Comparison of ENCODE assay signal across 19 cellular contexts in genomic region chr1:7477593-7477992, GRCh38.
DNase-seq lines count a peak whose midpoint lies in the region; ATAC-seq, FAIRE-seq and TF ChIP-seq lines count a peak whose summit lies in the region.
"Had no signal": no experiment of that assay in that cellular context is flagged by ENCODE, and none has a peak within 500 bp of the region (broad histone marks: within the 10 kb centered on the region; RNA-seq: fewer than 3 reads in every experiment).

No MANE protein-coding gene starts in this region.

- H3K4me1 ChIP-seq in IMR-90 (ENCODE audit: control insufficient read depth, insufficient read depth, low read length), result peaks cover 20% of the 10 kb centered on the region
- peaks cover 40% of the 10 kb centered on the region for H3K4me1 ChIP-seq in lower lobe of right lung
- H3K4me1 ChIP-seq in stomach, result peaks cover 0 to 21% (median 6%) of the 10 kb centered on the region in 4 donors

- H3K56ac ChIP-seq in IMR-90 (ENCODE audit: extremely low read depth, insufficient read depth, low read length), result no peak overlapping the region

- CTCF ChIA-PET in IMR-90 (lab: Yijun Ruan, JAX), result no interaction called here

- H3K18ac ChIP-seq in IMR-90 (ENCODE audit: low read depth, low read length), result peak overlapping the region; percentile 94

- TF ChIP-seq CTCF in IMR-90 (conservative IDR thresholded peaks at IDR 0.05; ENCODE audit: low read depth, low read length) (no peak), lower lobe of right lung (IDR thresholded peaks at IDR 0.05) (no peak), stomach (IDR thresholded peaks at IDR 0.05) (no peak), coronary artery (IDR thresholded peaks at IDR 0.05) (no peak)

- BruUV-seq in IMR-90 (replicated peaks; lab: Mats Ljungman, UMichigan), result no TSS peak

- H3K4me3 ChIP-seq in IMR-90 (ENCODE audit: insufficient read depth, low read depth, low read length) (no peak overlapping the region), lower lobe of right lung (no peak overlapping the region), stomach (no peak overlapping the region), coronary artery (no peak overlapping the region)
- H3K4me3 ChIP-seq: GM12878, GM23338 had no signal

- H2AFZ ChIP-seq in IMR-90 (replicated peaks; ENCODE audit: low read length, poor library complexity), result no peak overlapping the region
- H2AFZ ChIP-seq: GM23338 had no signal

- no peak overlapping the region for H3K9ac ChIP-seq in IMR-90 (ENCODE audit: low read depth, low read length)

- H3K27me3 ChIP-seq in IMR-90 (ENCODE audit: control insufficient read depth, insufficient read depth, low read length) (no peaks in the 10 kb centered on the region), lower lobe of right lung (ENCODE audit: low read depth) (no peaks in the 10 kb centered on the region), stomach (no peaks in the 10 kb centered on the region)

- no peak overlapping the region for H2BK5ac ChIP-seq in IMR-90 (ENCODE audit: low read depth, low read length, poor library complexity, severe bottlenecking)

- ATAC-seq in IMR-90 (ENCODE audit: low read depth) (no peak), lower lobe of right lung (no peak), HG03457 (IDR thresholded peaks at IDR 0.05; ENCODE audit: unreplicated experiment) (no peak)
- ATAC-seq: GM12878, GM23338, HCT116, Panc1 had no signal

- no peak overlapping the region for H3K23ac ChIP-seq in IMR-90 (ENCODE audit: low read depth, low read length)

- no peak for FAIRE-seq in HTR-8/SVneo (lab: Jason Lieb, UNC)
- FAIRE-seq: GM12878 had no signal

- peak overlapping the region; percentile 79; the same call in 1 of the 2 replicates for H2BK120ac ChIP-seq in IMR-90 (ENCODE audit: low read depth, low read length)

- H4K91ac ChIP-seq in IMR-90 (ENCODE audit: insufficient read depth, low read depth, low read length), result peak overlapping the region; percentile 93; the same call in 1 of the 2 replicates

- TF ChIP-seq RAD21 in IMR-90 (IDR thresholded peaks at IDR 0.05; ENCODE audit: low read length), result no peak

- no peak for DNase-seq in IMR-90
- DNase-seq in lower lobe of right lung, result no peak
- DNase-seq in stomach, result no peak
- no peak for DNase-seq in coronary artery (ENCODE audit: low spot score)
- DNase-seq in HTR-8/SVneo (ENCODE audit: insufficient read length, low spot score), result no peak
- no peak for DNase-seq in NCI-H2029 (lab: John Stamatoyannopoulos, UW)
- DNase-seq: DMS 273 treated with DMSO at 0.1 percent for 48 hours, GDM1, KBM-7, MV-4-11, NCI-H2029 treated with DMSO at 0.1 percent for 48 hours, NCI-H774, SHP77 treated with DMSO at 0.1 percent for 48 hours had no signal

- H3K9me1 ChIP-seq in IMR-90 (ENCODE audit: insufficient read depth, low read length), result peaks cover 13% of the 10 kb centered on the region; the same call in 1 of the 2 replicates

- H3K27ac ChIP-seq in IMR-90 (ENCODE audit: insufficient read depth, low read length), result peak overlapping the region; percentile 93
- peak overlapping the region; percentile 58 for H3K27ac ChIP-seq in angular gyrus (ENCODE audit: low read depth, low read length)
- H3K27ac ChIP-seq in lower lobe of right lung, result peak overlapping the region; percentile 60
- H3K27ac ChIP-seq in stomach, result peak overlapping the region in 4 of 5 donors; percentile 62 to 78 (median 66)
- H3K27ac ChIP-seq in coronary artery, result no peak overlapping the region

- in situ Hi-C loops in IMR-90 (cut with MboI; ENCODE audit: low sequenced_read_pairs), result no loop called here

- TF ChIP-seq POLR2A in IMR-90 (IDR thresholded peaks at IDR 0.05; ENCODE audit: low read depth, low read length) (no peak), stomach (IDR thresholded peaks at IDR 0.05) (no peak)

- WGBS in IMR-90 (ENCODE audit: extremely low coverage in 2 of 2, insufficient read length in 1 of 2), 2 experiments, result 89% methylated on average over 3 of the region's 12 CpGs; no CpG with 5 or more reads in 1 of the 2 experiments
- 76 to 88% (median 79%) methylated on average over 12 of the region's 12 CpGs for WGBS in stomach, 5 donors

- H3K9me3 ChIP-seq in IMR-90 (ENCODE audit: control insufficient read depth, insufficient read depth, low read length), result no peaks in the 10 kb centered on the region
- H3K9me3 ChIP-seq in lower lobe of right lung, result no peaks in the 10 kb centered on the region
- no peaks in the 10 kb centered on the region for H3K9me3 ChIP-seq in stomach

- 0 out of 3 replicates have a peak overlapping the region, but pooled peaks have one; percentile 61 for H2BK15ac ChIP-seq in IMR-90 (ENCODE audit: low read depth, low read length)

- POLR2A ChIA-PET in IMR-90 (lab: Charles Lee; ENCODE audit: unreplicated experiment), result no interaction called here

- intact Hi-C loops in IMR-90 (cut with micrococcal nuclease) (loop anchor here (10.0 kb wide), 2 partner anchors 183 to 683 kb away; no protein-coding TSS in a partner anchor), lower lobe of right lung (cut with DNase I) (no loop called here), stomach (cut with DNase I; ENCODE audit: low total_unique reads) (no loop called here)

- no peak overlapping the region for H2AK9ac ChIP-seq in IMR-90 (replicated peaks; ENCODE audit: low read depth, low read length, poor library complexity)

- peak overlapping the region; percentile 72; the same call in 1 of the 2 replicates for H4K5ac ChIP-seq in IMR-90 (ENCODE audit: low read depth, low read length)

- H3K4ac ChIP-seq in IMR-90 (ENCODE audit: low read depth, low read length), result peak overlapping the region; percentile 84

- peak overlapping the region; percentile 36 to 64 for H4K8ac ChIP-seq in IMR-90 (ENCODE audit: low read depth in 2 of 2, low read length in 2 of 2)

- dilution Hi-C loops in IMR-90 (cut with HindIII; ENCODE audit: low sequenced_read_pairs, unreplicated experiment), result no loop called here

- no peaks in the 10 kb centered on the region for H3K36me3 ChIP-seq in IMR-90 (ENCODE audit: control insufficient read depth, insufficient read depth, low read length)
- H3K36me3 ChIP-seq in lower lobe of right lung, result no peaks in the 10 kb centered on the region
- H3K36me3 ChIP-seq in stomach, result no peaks in the 10 kb centered on the region

- no peak for TF ChIP-seq EP300 in stomach (IDR thresholded peaks at IDR 0.05)

- H3K4me2 ChIP-seq in IMR-90 (ENCODE audit: low read depth, low read length), result no peak overlapping the region
- H3K4me2 ChIP-seq: GM23338 had no signal

- H2BK20ac ChIP-seq in IMR-90 (ENCODE audit: low read depth, low read length), result peak overlapping the region; percentile 40; the same call in 1 of the 2 replicates

- H3K14ac ChIP-seq in IMR-90 (replicated peaks; ENCODE audit: low read depth, low read length), result no peak overlapping the region

- H3K79me1 ChIP-seq in IMR-90 (ENCODE audit: low read depth in 1 of 2, low read length in 2 of 2), result no peaks in the 10 kb centered on the region

- H2AK5ac ChIP-seq in IMR-90 (ENCODE audit: low read depth, low read length), result peak overlapping the region; percentile 85

- H4K20me1 ChIP-seq in IMR-90 (ENCODE audit: insufficient read depth, low read length), result no peaks in the 10 kb centered on the region

TF ChIP-seq in IMR-90, 13 proteins besides CTCF, POLR2A, EP300 and RAD21:
- no peak for TF ChIP-seq FOS (IDR thresholded peaks at IDR 0.05; ENCODE audit: low read depth, low read length)
- no peak for TF ChIP-seq CHD1 (IDR thresholded peaks at IDR 0.05; ENCODE audit: low read depth, low read length)
- TF ChIP-seq NFE2L2 (IDR thresholded peaks at IDR 0.05; ENCODE audit: low read depth, low read length), result no peak
- TF ChIP-seq RFX5 (IDR thresholded peaks at IDR 0.05; ENCODE audit: low read depth, low read length), result no peak
- no peak for TF ChIP-seq MAZ (IDR thresholded peaks at IDR 0.05; ENCODE audit: borderline replicate concordance, low read depth, low read length)
- no peak for TF ChIP-seq SMC3 (IDR thresholded peaks at IDR 0.05; ENCODE audit: low read depth, low read length)
- TF ChIP-seq MAFK (IDR thresholded peaks at IDR 0.05; ENCODE audit: low read depth, low read length), result no peak
- TF ChIP-seq RCOR1 (IDR thresholded peaks at IDR 0.05; ENCODE audit: insufficient replicate concordance, low read length), result no peak
- no peak for TF ChIP-seq CEBPB (IDR thresholded peaks at IDR 0.05; ENCODE audit: low read depth, low read length)
- TF ChIP-seq BHLHE40 (IDR thresholded peaks at IDR 0.05; ENCODE audit: low read depth, low read length), result no peak

Comparison
In these comparisons a context has a peak if more than half of its experiments do, and no peak if none do; other contexts are left out.
1. H3K27ac ChIP-seq: peak in IMR-90 (single experiment), angular gyrus (single experiment), lower lobe of right lung (single experiment) and stomach (4 of 5); none in coronary artery (0 of 2).